Comparison of ENCODE assay signal across 1 cellular context in the genomic region with DNA sequence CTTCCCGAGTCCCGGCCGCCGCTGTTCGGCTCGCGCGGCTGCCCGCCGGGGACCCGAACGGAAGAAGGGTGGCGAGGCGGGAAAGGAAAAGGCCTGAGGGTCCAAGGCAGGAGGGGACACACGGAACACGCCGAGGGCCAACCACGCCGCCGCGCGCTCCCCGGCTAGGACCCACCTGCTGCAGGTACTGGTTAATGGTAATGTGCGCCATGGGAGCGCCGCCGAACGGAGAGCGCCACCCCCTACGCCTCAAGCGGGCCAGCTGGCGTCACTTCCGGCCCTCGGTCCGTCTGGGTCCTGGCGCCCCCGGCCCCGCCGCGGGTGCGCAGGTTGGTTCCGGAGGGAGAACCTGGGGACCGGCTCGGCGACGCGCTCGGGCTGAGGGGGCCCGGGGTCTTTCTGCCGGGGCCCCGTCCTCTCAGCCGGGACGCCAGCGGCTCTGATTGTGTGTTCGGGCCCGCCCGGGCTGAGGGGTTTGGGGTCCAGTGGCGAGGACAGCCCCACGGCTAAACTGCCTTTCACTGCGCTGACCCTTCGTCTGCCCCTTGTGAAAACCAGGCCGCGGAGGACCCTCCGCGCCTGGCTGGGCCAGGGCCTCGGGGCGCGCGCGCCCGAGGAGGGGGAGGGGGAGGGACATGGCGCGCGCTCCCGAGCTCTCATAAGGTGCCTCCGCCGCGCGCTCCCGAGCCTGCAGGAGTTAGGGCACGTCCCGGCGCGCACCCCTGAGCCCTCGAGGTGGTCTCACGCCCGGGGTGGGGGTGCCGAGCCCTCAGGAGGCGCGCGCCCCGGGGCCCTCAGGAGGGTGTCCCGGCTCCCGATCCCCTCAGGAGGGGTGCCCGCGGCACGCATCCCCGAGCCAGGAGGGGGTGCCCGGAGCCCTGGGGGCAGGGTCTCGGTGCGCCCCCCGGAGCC.
TF ChIP-seq lines count a peak whose summit lies in the region.

A gene (minus strand): TSS at position 246 of the 912 bp plus-strand sequence. CDS start 35 bp downstream, at position 211.

TF ChIP-seq in A549, 52 proteins besides CTCF, POLR2A, EP300 and RAD21 (continued from another document):
- no peak for TF ChIP-seq HOXA7 (CRISPR knock-in tag; IDR thresholded peaks at IDR 0.05)
- TF ChIP-seq, protein P1, sequence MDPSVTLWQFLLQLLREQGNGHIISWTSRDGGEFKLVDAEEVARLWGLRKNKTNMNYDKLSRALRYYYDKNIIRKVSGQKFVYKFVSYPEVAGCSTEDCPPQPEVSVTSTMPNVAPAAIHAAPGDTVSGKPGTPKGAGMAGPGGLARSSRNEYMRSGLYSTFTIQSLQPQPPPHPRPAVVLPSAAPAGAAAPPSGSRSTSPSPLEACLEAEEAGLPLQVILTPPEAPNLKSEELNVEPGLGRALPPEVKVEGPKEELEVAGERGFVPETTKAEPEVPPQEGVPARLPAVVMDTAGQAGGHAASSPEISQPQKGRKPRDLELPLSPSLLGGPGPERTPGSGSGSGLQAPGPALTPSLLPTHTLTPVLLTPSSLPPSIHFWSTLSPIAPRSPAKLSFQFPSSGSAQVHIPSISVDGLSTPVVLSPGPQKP (IDR thresholded peaks at IDR 0.05; ENCODE audit: low read depth, low read length), result no peak
- TF ChIP-seq, protein P2, sequence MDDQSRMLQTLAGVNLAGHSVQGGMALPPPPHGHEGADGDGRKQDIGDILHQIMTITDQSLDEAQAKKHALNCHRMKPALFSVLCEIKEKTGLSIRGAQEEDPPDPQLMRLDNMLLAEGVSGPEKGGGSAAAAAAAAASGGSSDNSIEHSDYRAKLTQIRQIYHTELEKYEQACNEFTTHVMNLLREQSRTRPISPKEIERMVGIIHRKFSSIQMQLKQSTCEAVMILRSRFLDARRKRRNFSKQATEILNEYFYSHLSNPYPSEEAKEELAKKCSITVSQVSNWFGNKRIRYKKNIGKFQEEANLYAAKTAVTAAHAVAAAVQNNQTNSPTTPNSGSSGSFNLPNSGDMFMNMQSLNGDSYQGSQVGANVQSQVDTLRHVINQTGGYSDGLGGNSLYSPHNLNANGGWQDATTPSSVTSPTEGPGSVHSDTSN (IDR thresholded peaks at IDR 0.05), result peak; percentile 48; the same call in 1 of the 2 replicates
- TF ChIP-seq FOSL2 (IDR thresholded peaks at IDR 0.05), result no peak
- TF ChIP-seq FOSL2 (CRISPR knock-in tag; IDR thresholded peaks at IDR 0.05), result no peak
- TF ChIP-seq POLR2AphosphoS2 (conservative IDR thresholded peaks at IDR 0.05; ENCODE audit: low read length), result no peak
- TF ChIP-seq, protein P3, sequence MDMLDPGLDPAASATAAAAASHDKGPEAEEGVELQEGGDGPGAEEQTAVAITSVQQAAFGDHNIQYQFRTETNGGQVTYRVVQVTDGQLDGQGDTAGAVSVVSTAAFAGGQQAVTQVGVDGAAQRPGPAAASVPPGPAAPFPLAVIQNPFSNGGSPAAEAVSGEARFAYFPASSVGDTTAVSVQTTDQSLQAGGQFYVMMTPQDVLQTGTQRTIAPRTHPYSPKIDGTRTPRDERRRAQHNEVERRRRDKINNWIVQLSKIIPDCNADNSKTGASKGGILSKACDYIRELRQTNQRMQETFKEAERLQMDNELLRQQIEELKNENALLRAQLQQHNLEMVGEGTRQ (IDR thresholded peaks at IDR 0.05), result no peak
- no peak for TF ChIP-seq ZNF302 (CRISPR knock-in tag; IDR thresholded peaks at IDR 0.05)
- TF ChIP-seq EHF (CRISPR knock-in tag; IDR thresholded peaks at IDR 0.05), result no peak
- TF ChIP-seq KDM1A (IDR thresholded peaks at IDR 0.05; ENCODE audit: low read depth), result no peak
- TF ChIP-seq, protein P4, sequence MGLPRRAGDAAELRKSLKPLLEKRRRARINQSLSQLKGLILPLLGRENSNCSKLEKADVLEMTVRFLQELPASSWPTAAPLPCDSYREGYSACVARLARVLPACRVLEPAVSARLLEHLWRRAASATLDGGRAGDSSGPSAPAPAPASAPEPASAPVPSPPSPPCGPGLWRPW (IDR thresholded peaks at IDR 0.05), result no peak
- TF ChIP-seq ESRRA (IDR thresholded peaks at IDR 0.05; ENCODE audit: borderline replicate concordance, low read length), result no peak
- TF ChIP-seq PHF8 (IDR thresholded peaks at IDR 0.05; ENCODE audit: borderline replicate concordance, low read depth), result peak; percentile 63
- TF ChIP-seq ZFP36 (IDR thresholded peaks at IDR 0.05; ENCODE audit: borderline replicate concordance, partially characterized antibody), result no peak
- TF ChIP-seq, protein P5, sequence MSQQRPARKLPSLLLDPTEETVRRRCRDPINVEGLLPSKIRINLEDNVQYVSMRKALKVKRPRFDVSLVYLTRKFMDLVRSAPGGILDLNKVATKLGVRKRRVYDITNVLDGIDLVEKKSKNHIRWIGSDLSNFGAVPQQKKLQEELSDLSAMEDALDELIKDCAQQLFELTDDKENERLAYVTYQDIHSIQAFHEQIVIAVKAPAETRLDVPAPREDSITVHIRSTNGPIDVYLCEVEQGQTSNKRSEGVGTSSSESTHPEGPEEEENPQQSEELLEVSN (IDR thresholded peaks at IDR 0.05; ENCODE audit: borderline replicate concordance, low read depth), result peak; percentile 61; the same call in 1 of the 2 replicates
- no peak for TF ChIP-seq HEYL (CRISPR knock-in tag; IDR thresholded peaks at IDR 0.05)
- peak; percentile 42; the same call in 1 of the 2 replicates for TF ChIP-seq HOXB13 (CRISPR knock-in tag; IDR thresholded peaks at IDR 0.05; ENCODE audit: low read depth)
- peak; percentile 82 to 88; a peak in 3 of 5 replicates for TF ChIP-seq JUN (IDR thresholded peaks at IDR 0.05)
- TF ChIP-seq, protein P6, sequence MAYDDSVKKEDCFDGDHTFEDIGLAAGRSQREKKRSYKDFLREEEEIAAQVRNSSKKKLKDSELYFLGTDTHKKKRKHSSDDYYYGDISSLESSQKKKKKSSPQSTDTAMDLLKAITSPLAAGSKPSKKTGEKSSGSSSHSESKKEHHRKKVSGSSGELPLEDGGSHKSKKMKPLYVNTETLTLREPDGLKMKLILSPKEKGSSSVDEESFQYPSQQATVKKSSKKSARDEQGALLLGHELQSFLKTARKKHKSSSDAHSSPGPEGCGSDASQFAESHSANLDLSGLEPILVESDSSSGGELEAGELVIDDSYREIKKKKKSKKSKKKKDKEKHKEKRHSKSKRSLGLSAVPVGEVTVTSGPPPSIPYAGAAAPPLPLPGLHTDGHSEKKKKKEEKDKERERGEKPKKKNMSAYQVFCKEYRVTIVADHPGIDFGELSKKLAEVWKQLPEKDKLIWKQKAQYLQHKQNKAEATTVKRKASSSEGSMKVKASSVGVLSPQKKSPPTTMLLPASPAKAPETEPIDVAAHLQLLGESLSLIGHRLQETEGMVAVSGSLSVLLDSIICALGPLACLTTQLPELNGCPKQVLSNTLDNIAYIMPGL (CRISPR knock-in tag; IDR thresholded peaks at IDR 0.05; ENCODE audit: borderline replicate concordance), result peak; percentile 55; the same call in 1 of the 2 replicates
- TF ChIP-seq, protein P7, sequence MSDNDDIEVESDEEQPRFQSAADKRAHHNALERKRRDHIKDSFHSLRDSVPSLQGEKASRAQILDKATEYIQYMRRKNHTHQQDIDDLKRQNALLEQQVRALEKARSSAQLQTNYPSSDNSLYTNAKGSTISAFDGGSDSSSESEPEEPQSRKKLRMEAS (IDR thresholded peaks at IDR 0.05), result peak; percentile 87
- TF ChIP-seq, protein P8, sequence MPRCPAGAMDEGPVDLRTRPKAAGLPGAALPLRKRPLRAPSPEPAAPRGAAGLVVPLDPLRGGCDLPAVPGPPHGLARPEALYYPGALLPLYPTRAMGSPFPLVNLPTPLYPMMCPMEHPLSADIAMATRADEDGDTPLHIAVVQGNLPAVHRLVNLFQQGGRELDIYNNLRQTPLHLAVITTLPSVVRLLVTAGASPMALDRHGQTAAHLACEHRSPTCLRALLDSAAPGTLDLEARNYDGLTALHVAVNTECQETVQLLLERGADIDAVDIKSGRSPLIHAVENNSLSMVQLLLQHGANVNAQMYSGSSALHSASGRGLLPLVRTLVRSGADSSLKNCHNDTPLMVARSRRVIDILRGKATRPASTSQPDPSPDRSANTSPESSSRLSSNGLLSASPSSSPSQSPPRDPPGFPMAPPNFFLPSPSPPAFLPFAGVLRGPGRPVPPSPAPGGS (IDR thresholded peaks at IDR 0.05), result peak; percentile 29; the same call in 1 of the 3 replicates
- no peak for TF ChIP-seq BHLHE40 (IDR thresholded peaks at IDR 0.05; ENCODE audit: low read depth, low read length)
- peak; percentile 57 for TF ChIP-seq KDM5A (IDR thresholded peaks at IDR 0.05)
- TF ChIP-seq SMC3 (IDR thresholded peaks at IDR 0.05), result no peak
